1 cellular context compared by ENCODE assay signal in genomic region chr7:112236597-112236996, GRCh38.
A peak's percentile ranks its signal among the peaks of the same experiment; 100 is the strongest.
TF ChIP-seq lines count a peak whose summit lies in the region.

No MANE protein-coding gene starts in this region.

TF ChIP-seq in HepG2, 621 proteins besides CTCF, POLR2A, EP300 and RAD21 (continued from another document and continues in another):
- TF ChIP-seq AFF4 (CRISPR knock-in tag; IDR thresholded peaks at IDR 0.05) (no peak), FOSL2 (CRISPR knock-in tag; IDR thresholded peaks at IDR 0.05) (no peak), RERE (CRISPR knock-in tag; IDR thresholded peaks at IDR 0.05; ENCODE audit: low read depth) (peak; percentile 53; the same call in 1 of the 2 replicates), GPBP1L1 (CRISPR knock-in tag; IDR thresholded peaks at IDR 0.05) (no peak), NCOA2 (CRISPR knock-in tag; IDR thresholded peaks at IDR 0.05) (peak; percentile 39; the same call in 1 of the 2 replicates), USF2 (IDR thresholded peaks at IDR 0.05; ENCODE audit: low read depth, low read length) (no peak), USF2 (CRISPR knock-in tag; IDR thresholded peaks at IDR 0.05; ENCODE audit: borderline replicate concordance) (no peak), HOXA3 (CRISPR knock-in tag; IDR thresholded peaks at IDR 0.05) (no peak), CEBPB (IDR thresholded peaks at IDR 0.05; ENCODE audit: borderline replicate concordance, low read depth, low read length) (no peak), ZNF282 (IDR thresholded peaks at IDR 0.05; ENCODE audit: partially characterized antibody) (no peak), SP5 (CRISPR knock-in tag; IDR thresholded peaks at IDR 0.05; ENCODE audit: borderline replicate concordance, low read depth) (no peak), ZSCAN25 (CRISPR knock-in tag; IDR thresholded peaks at IDR 0.05) (no peak), HIVEP1 (CRISPR knock-in tag; IDR thresholded peaks at IDR 0.05) (no peak), CSRNP1 (CRISPR knock-in tag; IDR thresholded peaks at IDR 0.05) (no peak), LCORL (IDR thresholded peaks at IDR 0.05) (no peak), LCORL (CRISPR knock-in tag; IDR thresholded peaks at IDR 0.05) (peak; percentile 38; the same call in 1 of the 2 replicates), ZNF329 (CRISPR knock-in tag; IDR thresholded peaks at IDR 0.05; ENCODE audit: low read depth) (no peak), ZNF343 (CRISPR knock-in tag; IDR thresholded peaks at IDR 0.05) (no peak), TBX3 (IDR thresholded peaks at IDR 0.05; ENCODE audit: borderline replicate concordance) (no peak), ZC3H4 (CRISPR knock-in tag; IDR thresholded peaks at IDR 0.05; ENCODE audit: borderline replicate concordance) (no peak), ZNF563 (CRISPR knock-in tag; IDR thresholded peaks at IDR 0.05) (no peak), ZNF530 (CRISPR knock-in tag; IDR thresholded peaks at IDR 0.05; ENCODE audit: low read depth) (no peak), RXRB (CRISPR knock-in tag; IDR thresholded peaks at IDR 0.05; ENCODE audit: borderline replicate concordance) (peak; percentile 48; the same call in 1 of the 2 replicates), CCAR2 (optimal IDR thresholded peaks at IDR 0.05; ENCODE audit: low read depth, low read length) (no peak), ZSCAN20 (CRISPR knock-in tag; IDR thresholded peaks at IDR 0.05; ENCODE audit: borderline replicate concordance) (no peak), ZFP36L2 (CRISPR knock-in tag; IDR thresholded peaks at IDR 0.05) (no peak), ZNF407 (CRISPR knock-in tag; IDR thresholded peaks at IDR 0.05; ENCODE audit: not compliant biosample characterization) (no peak), U2AF2 (IDR thresholded peaks at IDR 0.05; ENCODE audit: low read depth, low read length) (no peak), TRIM22 (IDR thresholded peaks at IDR 0.05) (no peak), MATR3 (CRISPR knock-in tag; IDR thresholded peaks at IDR 0.05) (no peak), ETV6 (CRISPR knock-in tag; conservative IDR thresholded peaks at IDR 0.05) (no peak), ZNF205 (CRISPR knock-in tag; IDR thresholded peaks at IDR 0.05) (no peak), ZNF484 (CRISPR knock-in tag; IDR thresholded peaks at IDR 0.05; ENCODE audit: borderline replicate concordance, low read depth) (no peak), NR0B2 (CRISPR knock-in tag; IDR thresholded peaks at IDR 0.05) (no peak)
